8 cellular contexts compared by ENCODE assay signal in the genomic region with DNA sequence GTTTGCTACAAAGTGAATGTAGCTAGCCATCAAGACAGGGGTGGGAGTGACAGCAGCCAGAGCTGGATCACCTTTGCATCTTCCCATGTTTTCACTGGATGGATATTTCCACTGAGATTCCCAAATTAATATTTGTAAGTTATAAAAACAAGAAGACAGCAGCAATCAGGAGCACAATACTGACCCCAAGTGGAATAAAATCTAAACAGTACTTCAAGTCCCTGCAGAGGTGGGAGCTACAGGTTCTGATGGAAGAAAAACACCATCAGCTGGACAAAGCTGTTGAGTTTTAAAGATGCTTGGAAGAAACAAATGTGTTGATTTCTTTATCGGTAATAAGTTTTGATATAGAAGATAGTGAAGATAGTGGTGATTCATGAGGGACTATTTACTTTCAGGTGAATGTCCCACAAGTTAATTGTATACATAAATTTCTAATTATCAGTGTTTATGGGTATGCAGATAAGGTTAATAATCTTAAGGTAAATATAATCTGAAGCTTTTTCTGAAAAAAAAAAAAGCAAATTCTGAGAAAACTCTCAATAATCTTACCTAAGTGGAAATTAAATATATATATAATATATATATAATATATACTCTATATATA.
A peak's percentile ranks its signal among the peaks of the same experiment; 100 is the strongest.
DNase-seq lines count a peak whose midpoint lies in the region; ATAC-seq and TF ChIP-seq lines count a peak whose summit lies in the region.

No MANE protein-coding gene starts in this region.

- H3K4me3 Mint-ChIP-seq in chondrocyte (ENCODE audit: unreplicated experiment) (no peak overlapping the region), mesothelial cell of epicardium (no peak overlapping the region)

- no peak overlapping the region for H3K27ac Mint-ChIP-seq in chondrocyte (ENCODE audit: unreplicated experiment)
- no peak overlapping the region for H3K27ac Mint-ChIP-seq in mesothelial cell of epicardium

- H3K36me3 Mint-ChIP-seq in chondrocyte (ENCODE audit: low read depth) (no peaks in the 10 kb centered on the region), mesothelial cell of epicardium (no peaks in the 10 kb centered on the region)

- H3K27me3 Mint-ChIP-seq in chondrocyte (ENCODE audit: low read depth) (peaks cover 3% of the 10 kb centered on the region), mesothelial cell of epicardium (ENCODE audit: low read depth) (peaks cover 2% of the 10 kb centered on the region)

- ATAC-seq in GM21447 (IDR thresholded peaks at IDR 0.05; ENCODE audit: unreplicated experiment) (no peak), HG03196 (IDR thresholded peaks at IDR 0.05; ENCODE audit: unreplicated experiment) (no peak), GM18909 (IDR thresholded peaks at IDR 0.05; ENCODE audit: poor library complexity, unreplicated experiment) (no peak), HG02798 (IDR thresholded peaks at IDR 0.05; ENCODE audit: poor library complexity, unreplicated experiment) (no peak)

- TF ChIP-seq CTCF in chondrocyte (IDR thresholded peaks at IDR 0.05), result peak; percentile 93
- TF ChIP-seq CTCF in mesothelial cell of epicardium (IDR thresholded peaks at IDR 0.05; ENCODE audit: unreplicated experiment), result peak; percentile 37

- peaks cover 7% of the 10 kb centered on the region for H3K4me1 Mint-ChIP-seq in chondrocyte (ENCODE audit: low read depth)
- H3K4me1 Mint-ChIP-seq in mesothelial cell of epicardium, result no peaks in the 10 kb centered on the region

- DNase-seq in DMS153 treated with DMSO at 0.1 percent for 48 hours (lab: John Stamatoyannopoulos, UW; ENCODE audit: unreplicated experiment), result peak; percentile 52
- peak; percentile 25 for DNase-seq in NCI-H1694 (lab: John Stamatoyannopoulos, UW)
- DNase-seq in chondrocyte (ENCODE audit: low spot score), result no peak
- DNase-seq in mesothelial cell of epicardium (ENCODE audit: low spot score in 2 of 2, unreplicated experiment in 2 of 2), result no peak

- no peaks in the 10 kb centered on the region for H3K9me3 Mint-ChIP-seq in chondrocyte (ENCODE audit: low read depth)
- H3K9me3 Mint-ChIP-seq in mesothelial cell of epicardium, result no peaks in the 10 kb centered on the region

Comparison
In these comparisons a context has a peak if more than half of its experiments do, and no peak if none do; other contexts are left out.
1. DNase-seq: peak in DMS153 treated with DMSO at 0.1 percent for 48 hours (single experiment) and NCI-H1694 (single experiment); none in chondrocyte (single experiment) and mesothelial cell of epicardium (0 of 2).